8 cellular contexts compared by ENCODE assay signal in the genomic region with DNA sequence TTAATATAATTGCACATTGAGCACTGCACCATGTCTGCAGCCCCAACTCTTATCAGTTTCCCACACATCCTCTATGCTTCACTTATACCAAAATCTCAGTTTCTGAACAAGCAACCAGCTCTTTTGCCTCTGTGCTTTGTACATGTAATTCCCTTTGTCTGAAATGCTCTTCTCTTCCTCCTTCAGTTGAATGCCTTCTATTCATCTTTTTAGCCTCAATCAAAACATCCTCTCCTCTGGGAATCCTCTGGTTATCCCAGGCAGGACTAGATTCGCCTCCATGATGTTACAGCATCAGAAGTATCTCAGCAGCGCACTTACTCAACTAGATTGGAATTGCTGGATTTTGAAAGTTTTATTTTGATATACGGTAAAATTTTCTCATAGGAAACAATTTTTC.
"Had no signal": no experiment of that assay in that cellular context is flagged by ENCODE, and none has a peak within 500 bp of the region (broad histone marks: within the 10 kb centered on the region; RNA-seq: fewer than 3 reads in every experiment).

No MANE protein-coding gene starts in this region.

- H3K4me1 Mint-ChIP-seq: IgD-negative memory B cell had no signal

- H3K4me2 ChIP-seq: GM23338 had no signal

- H3K27ac Mint-ChIP-seq: GM23338, HFFc6, IgD-negative memory B cell had no signal

- H3K36me3 ChIP-seq: HAP-1 had no signal

- H3K9me3 ChIP-seq: HAP-1 had no signal

- H3K4me3 ChIP-seq: GM23338, HAP-1 had no signal

- H3K4me3 Mint-ChIP-seq: GM23338, HFFc6, IgD-negative memory B cell had no signal

- H2AFZ ChIP-seq: GM23338 had no signal

- FAIRE-seq: HepG2 had no signal

- H3K36me3 Mint-ChIP-seq: IgD-negative memory B cell had no signal

- DNase-seq: H7, HFFc6, KBM-7 had no signal

- H3K9me3 Mint-ChIP-seq: HFFc6 had no signal

- H3K27ac ChIP-seq: HL-60 had no signal

- H3K4me1 ChIP-seq: HAP-1 had no signal
